In genomic region chr4:120517966-120518365, GRCh38 we compare ENCODE assay signal across 8 cellular contexts.
DNase-seq lines count a peak whose midpoint lies in the region; ATAC-seq, FAIRE-seq and TF ChIP-seq lines count a peak whose summit lies in the region.

No MANE protein-coding gene starts in this region.

- POLR2A ChIA-PET in AG04450 (lab: Yijun Ruan, JAX) (no interaction called here), HepG2 (lab: Yijun Ruan, JAX) (no interaction called here)

- no peak for TF ChIP-seq RAD21 in HepG2 (CRISPR knock-in tag; IDR thresholded peaks at IDR 0.05)

- H4K20me1 ChIP-seq in HepG2 (ENCODE audit: insufficient read depth, low read length): no peaks in the 10 kb centered on the region

- no peaks in the 10 kb centered on the region for H3K79me2 ChIP-seq in HepG2 (ENCODE audit: insufficient read depth, low read length)

- in situ Hi-C loops in astrocyte of the cerebellum (cut with HindIII; ENCODE audit: low sequenced_read_pairs) (no loop called here), HepG2 (cut with HindIII; ENCODE audit: extremely low pct_ligation_motif_present, low pct_unique_long_range_greater_than_20kb) (no loop called here)

- H3K27ac ChIP-seq in AG04450 (ENCODE audit: low read depth, low read length) (no peak overlapping the region), HepG2 (ENCODE audit: extremely low read length, insufficient read depth, low read length) (no peak overlapping the region)

- no peak overlapping the region for H3K9ac ChIP-seq in HepG2 (ENCODE audit: insufficient read depth, low read depth, low read length)

- no peak overlapping the region for H2AFZ ChIP-seq in HepG2 (ENCODE audit: low read length)

- H3K9me3 ChIP-seq in AG04450 (ENCODE audit: control insufficient read depth, insufficient read depth, low read length) (no peaks in the 10 kb centered on the region), HepG2 (ENCODE audit: low read length) (peaks cover 13% of the 10 kb centered on the region)

- peak overlapping the region; percentile 23 for H3K4me3 ChIP-seq in AG04450 (ENCODE audit: low read depth, low read length)
- H3K4me3 ChIP-seq in astrocyte of the cerebellum (ENCODE audit: low read depth, low read length): no peak overlapping the region
- H3K4me3 ChIP-seq in HepG2 (replicated peaks in 1 of 3; ENCODE audit: insufficient read depth in 1 of 3, low read depth in 2 of 3, low read length in 3 of 3): no peak overlapping the region

- intact Hi-C loops in HepG2 (cut with micrococcal nuclease; ENCODE audit: unreplicated experiment): no loop called here

- no peak for TF ChIP-seq POLR2A in HepG2 (IDR thresholded peaks at IDR 0.05; ENCODE audit: insufficient read depth in 1 of 2, low read depth in 2 of 2, low read length in 2 of 2)

- CTCF ChIA-PET in AG04450 (lab: Charles Lee) (no interaction called here), HepG2 (lab: Yijun Ruan, JAX; ENCODE audit: low intra/inter-chr PET ratio, low total read pairs) (no interaction called here)

- no peaks in the 10 kb centered on the region for H3K36me3 ChIP-seq in HepG2 (replicated peaks in 1 of 2; ENCODE audit: control insufficient read depth in 1 of 2, insufficient read depth in 2 of 2, low read length in 2 of 2)

- TF ChIP-seq EP300 in HepG2 (IDR thresholded peaks at IDR 0.05; ENCODE audit: low read depth in 2 of 2, low read length in 2 of 2) (no peak), HepG2 (CRISPR knock-in tag; IDR thresholded peaks at IDR 0.05; ENCODE audit: borderline replicate concordance) (no peak)

- H3K27me3 ChIP-seq in AG04450 (ENCODE audit: control insufficient read depth, insufficient read depth, low read length) (no peaks in the 10 kb centered on the region), HepG2 (ENCODE audit: control insufficient read depth in 1 of 2, insufficient read depth in 2 of 2, low read length in 2 of 2) (no peaks in the 10 kb centered on the region)

- DNase-seq in AG04450 (ENCODE audit: low read depth, low spot score) (peak; percentile 48), astrocyte of the cerebellum (ENCODE audit: low read depth) (peak; percentile 9), HepG2 (ENCODE audit: low spot score) (peak; percentile 9), MV-4-11 (lab: John Stamatoyannopoulos, UW) (no peak), GM20000 (ENCODE audit: low spot score) (no peak)

- peak; percentile 69 for ATAC-seq in HG02870 (IDR thresholded peaks at IDR 0.05; ENCODE audit: unreplicated experiment)
- ATAC-seq in HepG2: no peak
- no peak for ATAC-seq in GM19455 (IDR thresholded peaks at IDR 0.05; ENCODE audit: unreplicated experiment)
- ATAC-seq in HG03521 (IDR thresholded peaks at IDR 0.05; ENCODE audit: unreplicated experiment): no peak

- no TSS peak for BruUV-seq in HepG2 (replicated peaks; lab: Mats Ljungman, UMichigan)

- TF ChIP-seq CTCF in AG04450 (IDR thresholded peaks at IDR 0.05; ENCODE audit: low read depth, low read length) (no peak), astrocyte of the cerebellum (IDR thresholded peaks at IDR 0.05; ENCODE audit: low read depth, low read length, missing control alignments) (no peak), HepG2 (CRISPR knock-in tag; IDR thresholded peaks at IDR 0.05) (no peak), GM20000 (IDR thresholded peaks at IDR 0.05; ENCODE audit: extremely low read depth, missing control alignments) (no peak)

- 3% methylated on average over 3 of the region's 3 CpGs for WGBS in HepG2 (ENCODE audit: low lambda C conversion rate)

- FAIRE-seq in HepG2 (lab: Jason Lieb, UNC): no peak

- H3K4me1 ChIP-seq in HepG2 (ENCODE audit: insufficient read depth, low read length): no peaks in the 10 kb centered on the region

- H3K4me2 ChIP-seq in HepG2 (ENCODE audit: low read depth, low read length): no peak overlapping the region

TF ChIP-seq in HepG2, 621 proteins besides CTCF, POLR2A, EP300 and RAD21:
- TF ChIP-seq SALL2 (CRISPR knock-in tag; IDR thresholded peaks at IDR 0.05): no peak
- TF ChIP-seq TARDBP (CRISPR knock-in tag; IDR thresholded peaks at IDR 0.05): no peak
- TF ChIP-seq AFF4 (CRISPR knock-in tag; IDR thresholded peaks at IDR 0.05): no peak
- no peak for TF ChIP-seq JUND (CRISPR knock-in tag; IDR thresholded peaks at IDR 0.05)
- TF ChIP-seq TOPORS (CRISPR knock-in tag; IDR thresholded peaks at IDR 0.05): no peak
- no peak for TF ChIP-seq TFDP2 (CRISPR knock-in tag; IDR thresholded peaks at IDR 0.05)
- TF ChIP-seq NFE2L2 (IDR thresholded peaks at IDR 0.05; ENCODE audit: low read length): no peak
- no peak for TF ChIP-seq ZNF850 (CRISPR knock-in tag; conservative IDR thresholded peaks at IDR 0.05)
- no peak for TF ChIP-seq ZNF883 (CRISPR knock-in tag; IDR thresholded peaks at IDR 0.05; ENCODE audit: not compliant biosample characterization)
TF ChIP-seq in HepG2: peak in this region for 0.

Comparison
In these comparisons a context has a peak if more than half of its experiments do, and no peak if none do; other contexts are left out.
1. DNase-seq: peak in AG04450 (single experiment), astrocyte of the cerebellum (single experiment) and HepG2 (single experiment); none in MV-4-11 (single experiment) and GM20000 (single experiment).